In the genomic region with DNA sequence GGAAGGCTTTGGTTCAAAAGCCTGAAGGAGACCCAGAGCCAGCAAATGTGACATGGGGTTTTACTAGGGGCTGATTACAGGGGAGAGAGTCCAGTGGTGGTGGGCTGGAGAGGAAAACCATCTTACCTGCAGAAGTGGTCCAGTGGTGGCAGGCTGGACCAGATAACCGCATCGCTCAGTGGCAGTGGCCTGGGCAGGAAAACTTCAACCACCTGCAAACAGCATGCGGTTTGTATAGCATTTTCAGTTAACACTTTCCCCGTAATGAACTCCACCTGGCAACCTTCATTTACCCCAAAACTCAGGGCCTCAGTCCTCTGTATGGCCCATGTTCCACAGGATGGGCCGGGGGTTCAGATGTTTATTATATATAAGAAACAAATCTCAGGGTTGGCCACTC, we compare ENCODE assay signal across 33 cellular contexts.
"Had no signal": no experiment of that assay in that cellular context is flagged by ENCODE, and none has a peak within 500 bp of the region (broad histone marks: within the 10 kb centered on the region; RNA-seq: fewer than 3 reads in every experiment).

No MANE protein-coding gene starts in this region.

- H3K4me1 ChIP-seq: SJCRH30 had no signal

- H3K4me3 ChIP-seq: K562, MG63, PC-9, SJCRH30, SK-N-MC had no signal

- ATAC-seq: K562, Panc1, Right ventricle myocardium inferior, SK-N-SH treated with all-trans-retinoic acid at 6 μM for 48 hours had no signal

- H2AFZ ChIP-seq: PC-9 had no signal

- H3K36me3 ChIP-seq: MG63, SJCRH30 had no signal

- H3K27me3 ChIP-seq: MG63 had no signal

- H3K9me3 ChIP-seq: MG63, SJCRH30 had no signal

- H3K27ac ChIP-seq: PC-9, RWPE1, SJCRH30, SK-N-MC had no signal

- DNase-seq: Kasumi-1, KG1, MG63, NCI-H1048, NCI-H1092 treated with DMSO at 0.1 percent for 48 hours, NCI-H1105 treated with DMSO at 0.1 percent for 48 hours, NCI-H1417, NCI-H1436, NCI-H146, NCI-H1694, NCI-H187, NCI-H1930, NCI-H2029 treated with DMSO at 0.1 percent for 48 hours, NCI-H2081 treated with DMSO at 0.1 percent for 48 hours, NCI-H2107, NCI-H2171, NCI-H226, NCI-H446 treated with DMSO at 0.1 percent for 48 hours, NCI-H510A, NCI-H524, NCI-H526, NCI-H69, NCI-H748 treated with DMSO at 0.1 percent for 48 hours, PC-9, SHP77, SIG-M5 had no signal

- H3K4me2 ChIP-seq: PC-9 had no signal
